20 cellular contexts compared by ENCODE assay signal in the genomic region with DNA sequence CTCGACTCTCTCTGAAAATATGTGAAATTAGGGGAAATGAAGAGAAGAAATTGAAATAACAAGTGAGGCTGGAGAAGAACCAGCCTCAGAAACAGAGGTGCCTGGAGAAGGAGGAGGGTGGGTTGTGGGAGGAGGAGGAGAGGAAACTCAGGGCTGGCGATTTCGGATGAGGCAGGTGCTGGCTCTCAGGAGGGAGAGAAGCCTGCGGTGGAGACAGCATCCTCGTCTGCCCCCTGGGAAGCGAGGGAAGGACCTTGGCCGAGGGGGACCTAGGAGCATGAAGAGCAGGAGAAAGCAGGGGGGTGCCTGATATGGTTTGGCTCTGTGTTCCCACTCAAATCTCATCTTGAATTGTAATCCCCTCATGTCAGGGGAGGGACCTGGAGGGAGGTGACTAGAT.
DNase-seq lines count a peak whose midpoint lies in the region; ATAC-seq and TF ChIP-seq lines count a peak whose summit lies in the region.
"Had no signal": no experiment of that assay in that cellular context is flagged by ENCODE, and none has a peak within 500 bp of the region (broad histone marks: within the 10 kb centered on the region; RNA-seq: fewer than 3 reads in every experiment).

No MANE protein-coding gene starts in this region.

- TF ChIP-seq CTCF in H9 (conservative IDR thresholded peaks at IDR 0.05) (no peak), endodermal cell (conservative IDR thresholded peaks at IDR 0.05) (no peak), osteocyte (IDR thresholded peaks at IDR 0.05) (no peak), foreskin keratinocyte (conservative IDR thresholded peaks at IDR 0.05) (no peak)

- H3K4me3 Mint-ChIP-seq in H9 (no peak overlapping the region), endodermal cell (no peak overlapping the region), osteocyte (ENCODE audit: unreplicated experiment) (no peak overlapping the region)
- H3K4me3 Mint-ChIP-seq: B cell had no signal

- H3K4me3 ChIP-seq in endodermal cell (ENCODE audit: low read length), result no peak overlapping the region

- no peaks in the 10 kb centered on the region for H3K36me3 ChIP-seq in endodermal cell (ENCODE audit: control insufficient read depth, insufficient read depth, low read length)

- H3K27ac Mint-ChIP-seq in H9 (no peak overlapping the region), endodermal cell (no peak overlapping the region), osteocyte (ENCODE audit: unreplicated experiment) (no peak overlapping the region)
- H3K27ac Mint-ChIP-seq: B cell had no signal

- H3K9ac ChIP-seq in H9 (ENCODE audit: extremely low read depth, insufficient read length, low read length), result no peak overlapping the region
- H3K9ac ChIP-seq in endodermal cell (ENCODE audit: extremely low read depth, low read length, poor library complexity, severe bottlenecking), result no peak overlapping the region

- no CpG with 5 or more reads among the region's 7 CpGs for WGBS in H9 (ENCODE audit: extremely low coverage, insufficient read length, low lambda C conversion rate)
- 44 to 70% methylated on average over 3 to 7 of the region's 7 CpGs for WGBS in endodermal cell (ENCODE audit: insufficient coverage in 1 of 2, insufficient read length in 1 of 2), 2 experiments

- H3K4ac ChIP-seq in H9 (ENCODE audit: low read depth, low read length), result no peak overlapping the region

- no peak overlapping the region for H4K8ac ChIP-seq in H9 (replicated peaks; ENCODE audit: insufficient read length, low read depth, low read length)

- H4K91ac ChIP-seq in H9 (ENCODE audit: insufficient read length, low read depth, low read length), result no peak overlapping the region

- no peak overlapping the region for H3T11ph ChIP-seq in H9 (ENCODE audit: low read length)

- no peaks in the 10 kb centered on the region for H4K20me1 ChIP-seq in H9 (ENCODE audit: control insufficient read depth, insufficient read depth, insufficient read length)

- H3K56ac ChIP-seq in H9 (ENCODE audit: insufficient read length, low read depth, low read length), result no peak overlapping the region

- H3K4me1 ChIP-seq in H9 (ENCODE audit: insufficient read depth, low read length) (no peaks in the 10 kb centered on the region), endodermal cell (ENCODE audit: control insufficient read depth, insufficient read depth, low read length) (no peaks in the 10 kb centered on the region), foreskin keratinocyte (no peaks in the 10 kb centered on the region)

- no peak overlapping the region for H3K4me2 ChIP-seq in H9 (ENCODE audit: insufficient read depth, insufficient read length, low read length)

- H2BK15ac ChIP-seq in H9 (ENCODE audit: low read depth, low read length), result no peak overlapping the region

- H3K27me3 ChIP-seq in H9 (ENCODE audit: insufficient read depth, low read length) (peaks cover 2% of the 10 kb centered on the region; the same call in 1 of the 2 replicates), endodermal cell (ENCODE audit: control insufficient read depth, insufficient read depth, low read length, poor library complexity, severe bottlenecking) (peaks cover 46% of the 10 kb centered on the region), foreskin keratinocyte (peaks cover 80% of the 10 kb centered on the region)

- peaks cover 10% of the 10 kb centered on the region for H3K23me2 ChIP-seq in H9 (ENCODE audit: insufficient read length, low read depth, low read length, poor library complexity, severe bottlenecking)

- H3K9me3 ChIP-seq in H9 (ENCODE audit: control insufficient read depth, low read depth, low read length) (no peaks in the 10 kb centered on the region), endodermal cell (ENCODE audit: control insufficient read depth, low read length) (no peaks in the 10 kb centered on the region)

- H3K14ac ChIP-seq in H9 (ENCODE audit: insufficient read depth, low read length), result no peak overlapping the region

- H3K4me1 Mint-ChIP-seq in H9 (peaks cover 44 to 46% of the 10 kb centered on the region in 2 experiments), endodermal cell (peaks cover 10% of the 10 kb centered on the region), osteocyte (ENCODE audit: unreplicated experiment) (peaks cover 2% of the 10 kb centered on the region)

- no peak overlapping the region for H2AK5ac ChIP-seq in H9 (ENCODE audit: insufficient read length, low read length)

- H2BK12ac ChIP-seq in H9 (ENCODE audit: insufficient read length, low read depth, low read length), result no peak overlapping the region

- no peak overlapping the region for H3K27ac ChIP-seq in H9 (ENCODE audit: insufficient read length, low read depth, low read length)
- H3K27ac ChIP-seq in endodermal cell (ENCODE audit: low read depth, low read length), result no peak overlapping the region
- no peak overlapping the region for H3K27ac ChIP-seq in foreskin keratinocyte
- H3K27ac ChIP-seq: 22Rv1 had no signal

- H3K36me3 Mint-ChIP-seq in H9 (ENCODE audit: insufficient read depth in 1 of 3, low read depth in 3 of 3) (no peaks in the 10 kb centered on the region), endodermal cell (ENCODE audit: low read depth) (no peaks in the 10 kb centered on the region), osteocyte (ENCODE audit: unreplicated experiment) (no peaks in the 10 kb centered on the region)
- H3K36me3 Mint-ChIP-seq: CD4-positive, alpha-beta memory T cell had no signal

- H3K79me2 ChIP-seq in H9 (ENCODE audit: insufficient read depth, low read length), result no peaks in the 10 kb centered on the region

- no peak overlapping the region for H2BK20ac ChIP-seq in H9 (ENCODE audit: low read depth, low read length, poor library complexity, severe bottlenecking)

- no peak overlapping the region for H4K5ac ChIP-seq in H9 (ENCODE audit: insufficient read length, low read depth, low read length)

- H3K9me3 Mint-ChIP-seq in H9 (no peaks in the 10 kb centered on the region), endodermal cell (no peaks in the 10 kb centered on the region), osteocyte (ENCODE audit: unreplicated experiment) (no peaks in the 10 kb centered on the region)
- H3K9me3 Mint-ChIP-seq: CD4-positive, alpha-beta memory T cell had no signal

- no peak overlapping the region for H2AFZ ChIP-seq in H9 (ENCODE audit: low read length)

- no peak overlapping the region for H2BK5ac ChIP-seq in H9 (ENCODE audit: insufficient read length, low read length)

- H3K27me3 Mint-ChIP-seq in H9 (ENCODE audit: low read depth), result peaks cover 70% of the 10 kb centered on the region
- H3K27me3 Mint-ChIP-seq in endodermal cell (ENCODE audit: insufficient read depth), result peaks cover 62% of the 10 kb centered on the region
- peaks cover 84% of the 10 kb centered on the region for H3K27me3 Mint-ChIP-seq in osteocyte (ENCODE audit: unreplicated experiment)

- H3K23ac ChIP-seq in H9 (ENCODE audit: insufficient read length, low read depth, low read length), result no peak overlapping the region

- H3K79me1 ChIP-seq in H9 (ENCODE audit: insufficient read depth, low read depth, low read length, poor library complexity, severe bottlenecking), result no peaks in the 10 kb centered on the region

- peak; percentile 39 for DNase-seq in NCI-H82 (lab: John Stamatoyannopoulos, UW)
- DNase-seq in NCI-H82 treated with DMSO at 0.1 percent for 48 hours (lab: John Stamatoyannopoulos, UW; ENCODE audit: unreplicated experiment), result no peak
- peak; percentile 29 for DNase-seq in H9
- peak; percentile 41 for DNase-seq in endodermal cell
- peak; percentile 66 for DNase-seq in osteocyte (ENCODE audit: extremely low spot score, unreplicated experiment)
- DNase-seq in foreskin keratinocyte, result no peak
- DNase-seq: Calu3; CD4-positive, alpha-beta memory T cell; DMS53; KBM-7; MV-4-11; NCI-H1417 treated with DMSO at 0.1 percent for 48 hours; NCI-H1930; NCI-H69; OCI-M1; RPMI8226 had no signal

- H2BK120ac ChIP-seq in H9 (ENCODE audit: low read depth, low read length, poor library complexity, severe bottlenecking), result no peak overlapping the region

- ATAC-seq in foreskin keratinocyte (no peak), GM18520 (IDR thresholded peaks at IDR 0.05; ENCODE audit: unreplicated experiment) (no peak), HG03342 (IDR thresholded peaks at IDR 0.05; ENCODE audit: unreplicated experiment) (no peak)

- no peak overlapping the region for H3K18ac ChIP-seq in H9 (ENCODE audit: insufficient read length, low read depth, low read length)

Comparison
In these comparisons a context has a peak if more than half of its experiments do, and no peak if none do; other contexts are left out.
1. DNase-seq: peak in NCI-H82 (single experiment), H9 (single experiment), endodermal cell (single experiment) and osteocyte (single experiment); none in NCI-H82 treated with DMSO at 0.1 percent for 48 hours (single experiment) and foreskin keratinocyte (0 of 2).